In the genomic region with DNA sequence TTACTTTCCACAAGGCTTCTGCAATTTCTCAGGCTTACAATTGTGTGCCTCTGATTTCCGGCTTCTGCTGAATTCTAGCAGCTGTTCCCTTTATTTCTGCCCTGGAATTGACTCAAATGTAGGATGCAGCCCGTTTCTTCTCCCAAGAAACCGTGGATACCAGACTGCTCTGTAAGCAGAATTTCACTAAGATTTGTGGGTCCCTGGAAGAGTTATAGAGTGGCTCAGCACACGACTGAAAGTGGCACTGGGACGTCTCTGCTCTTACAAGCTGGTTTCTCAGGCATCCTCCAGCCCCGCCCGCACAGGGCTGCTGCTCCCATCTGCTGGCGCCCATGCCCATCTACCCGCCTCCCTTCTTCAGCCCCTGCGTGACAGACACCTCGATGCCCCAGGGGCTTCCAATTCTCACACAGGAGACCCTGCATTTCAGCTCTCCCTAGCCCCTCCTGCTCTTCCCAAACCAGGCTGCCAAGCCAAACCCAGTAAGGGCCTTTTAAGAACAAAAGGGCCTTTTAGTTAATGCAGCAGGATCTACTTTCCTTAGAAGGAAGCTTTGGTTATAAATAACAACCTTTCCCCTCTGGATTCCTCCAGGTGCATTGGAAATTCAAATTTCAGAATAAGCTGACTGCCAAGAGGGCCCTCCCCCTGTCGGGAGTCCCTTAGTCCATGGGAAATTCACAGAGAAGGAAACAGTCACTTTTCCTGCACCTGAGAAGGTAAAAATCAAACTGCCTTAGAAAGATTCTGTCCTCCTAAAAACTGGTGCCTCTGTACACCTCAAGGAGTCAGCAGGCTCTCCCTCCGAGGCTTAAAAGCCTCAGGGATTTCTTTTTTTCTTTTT, we compare ENCODE assay signal across 11 cellular contexts. TPM values are rescaled to one million over a fixed set of nuclear protein-coding genes. Genes with fewer than 3 reads are reported as not detected.
DNase-seq lines count a peak whose midpoint lies in the region; ATAC-seq and TF ChIP-seq lines count a peak whose summit lies in the region.
"Had no signal": no experiment of that assay in that cellular context is flagged by ENCODE, and none has a peak within 500 bp of the region (broad histone marks: within the 10 kb centered on the region; RNA-seq: fewer than 3 reads in every experiment).

No MANE protein-coding gene starts in this region.

- no peak overlapping the region for H2AK5ac ChIP-seq in H9 (ENCODE audit: insufficient read length, low read length)

- H3K14ac ChIP-seq in H9 (ENCODE audit: insufficient read depth, low read length): no peak overlapping the region

- H3K36me3 Mint-ChIP-seq in H9 (ENCODE audit: insufficient read depth in 1 of 3, low read depth in 3 of 3) (peaks cover 0 to 2% (median 0%) of the 10 kb centered on the region in 3 experiments; a peak in 2 of 7 replicates), glutamatergic neuron (ENCODE audit: unreplicated experiment) (no peaks in the 10 kb centered on the region)

- no peak overlapping the region for H3K56ac ChIP-seq in H9 (ENCODE audit: insufficient read length, low read depth, low read length)

- H3K79me1 ChIP-seq in H9 (ENCODE audit: insufficient read depth, low read depth, low read length, poor library complexity, severe bottlenecking): no peaks in the 10 kb centered on the region

- H3K4me2 ChIP-seq in H9 (ENCODE audit: insufficient read depth, insufficient read length, low read length): peak overlapping the region; percentile 14
- H3K4me2 ChIP-seq: KMS-11 had no signal

- H4K8ac ChIP-seq in H9 (replicated peaks; ENCODE audit: insufficient read length, low read depth, low read length): no peak overlapping the region

- H3K27me3 Mint-ChIP-seq in H9 (ENCODE audit: low read depth) (no peaks in the 10 kb centered on the region), glutamatergic neuron (ENCODE audit: unreplicated experiment) (peaks cover 2% of the 10 kb centered on the region)

- no peaks in the 10 kb centered on the region for H4K20me1 ChIP-seq in H9 (ENCODE audit: control insufficient read depth, insufficient read depth, insufficient read length)

- H2BK5ac ChIP-seq in H9 (ENCODE audit: insufficient read length, low read length): no peak overlapping the region

- no peak overlapping the region for H3K4ac ChIP-seq in H9 (ENCODE audit: low read depth, low read length)

- no peaks in the 10 kb centered on the region for H3K9me3 ChIP-seq in H9 (ENCODE audit: control insufficient read depth, low read depth, low read length)
- H3K9me3 ChIP-seq: neutrophil, upper lobe of left lung had no signal

- H3K27ac Mint-ChIP-seq in H9 (peak overlapping the region; percentile 86 to 99 (median 98)), glutamatergic neuron (ENCODE audit: unreplicated experiment) (peak overlapping the region; percentile 92)

- no peak overlapping the region for H2BK20ac ChIP-seq in H9 (ENCODE audit: low read depth, low read length, poor library complexity, severe bottlenecking)

- H3K27ac ChIP-seq in H9 (ENCODE audit: insufficient read length, low read depth, low read length): peak overlapping the region; percentile 41
- H3K27ac ChIP-seq in rectal smooth muscle tissue (ENCODE audit: low read depth, low read length): peak overlapping the region; percentile 45
- H3K27ac ChIP-seq: KMS-11, neutrophil, upper lobe of left lung had no signal

- no peak overlapping the region for H3K18ac ChIP-seq in H9 (ENCODE audit: insufficient read length, low read depth, low read length)

- H3K23ac ChIP-seq in H9 (ENCODE audit: insufficient read length, low read depth, low read length): no peak overlapping the region

- ATAC-seq in GM18868 (IDR thresholded peaks at IDR 0.05; ENCODE audit: unreplicated experiment) (no peak), HG02798 (IDR thresholded peaks at IDR 0.05; ENCODE audit: poor library complexity, unreplicated experiment) (no peak)

- H2BK12ac ChIP-seq in H9 (ENCODE audit: insufficient read length, low read depth, low read length): no peak overlapping the region

- H2BK120ac ChIP-seq in H9 (ENCODE audit: low read depth, low read length, poor library complexity, severe bottlenecking): no peak overlapping the region

- H3K4me1 Mint-ChIP-seq in H9: peaks cover 34 to 42% of the 10 kb centered on the region in 2 experiments
- peaks cover 22% of the 10 kb centered on the region for H3K4me1 Mint-ChIP-seq in glutamatergic neuron (ENCODE audit: low read depth, unreplicated experiment)

- no CpG with 5 or more reads among the region's 13 CpGs for WGBS in H9 (ENCODE audit: extremely low coverage, insufficient read length, low lambda C conversion rate)

- no peak overlapping the region for H2BK15ac ChIP-seq in H9 (ENCODE audit: low read depth, low read length)

- H3K4me3 Mint-ChIP-seq in H9 (peak overlapping the region in 1 of 2 experiments; percentile 71; a peak in 3 of 5 replicates), glutamatergic neuron (ENCODE audit: unreplicated experiment) (peak overlapping the region; percentile 71)

- no peak overlapping the region for H4K5ac ChIP-seq in H9 (ENCODE audit: insufficient read length, low read depth, low read length)

- no peak for TF ChIP-seq CTCF in H9 (conservative IDR thresholded peaks at IDR 0.05)
- no peak for TF ChIP-seq CTCF in glutamatergic neuron (IDR thresholded peaks at IDR 0.05; ENCODE audit: partially characterized antibody, unreplicated experiment)

- no peak overlapping the region for H2AFZ ChIP-seq in H9 (ENCODE audit: low read length)

- H3K27me3 ChIP-seq in H9 (ENCODE audit: insufficient read depth, low read length) (no peaks in the 10 kb centered on the region), rectal smooth muscle tissue (ENCODE audit: control insufficient read depth, insufficient read depth, low read length) (no peaks in the 10 kb centered on the region)
- H3K27me3 ChIP-seq: upper lobe of left lung had no signal

- H3K9ac ChIP-seq in H9 (ENCODE audit: extremely low read depth, insufficient read length, low read length) (no peak overlapping the region), rectal smooth muscle tissue (ENCODE audit: low read length) (no peak overlapping the region)
- H3K9ac ChIP-seq: KMS-11 had no signal

- H3K4me1 ChIP-seq in H9 (ENCODE audit: insufficient read depth, low read length) (peaks cover 3% of the 10 kb centered on the region; the same call in 1 of the 2 replicates), rectal smooth muscle tissue (ENCODE audit: control insufficient read depth, insufficient read depth, low read length) (no peaks in the 10 kb centered on the region)
- H3K4me1 ChIP-seq: upper lobe of left lung had no signal

- no peaks in the 10 kb centered on the region for H3K79me2 ChIP-seq in H9 (ENCODE audit: insufficient read depth, low read length)

- no peaks in the 10 kb centered on the region for H3K36me3 ChIP-seq in rectal smooth muscle tissue (ENCODE audit: control insufficient read depth, insufficient read depth, low read length)
- H3K36me3 ChIP-seq: neutrophil, upper lobe of left lung had no signal

- H3K23me2 ChIP-seq in H9 (ENCODE audit: insufficient read length, low read depth, low read length, poor library complexity, severe bottlenecking): peaks cover 4% of the 10 kb centered on the region

- no peak overlapping the region for H4K91ac ChIP-seq in H9 (ENCODE audit: insufficient read length, low read depth, low read length)

- DNase-seq in H9 (peak; percentile 77), NCI-H69 (lab: John Stamatoyannopoulos, UW) (peak; percentile 75), glutamatergic neuron (peak; percentile 67), hepatic stellate cell (ENCODE audit: low spot score) (no peak), T1000 (lab: John Stamatoyannopoulos, UW) (no peak)
- DNase-seq: upper lobe of left lung had no signal

- no peak overlapping the region for H3K4me3 ChIP-seq in rectal smooth muscle tissue (ENCODE audit: low read length)
- H3K4me3 ChIP-seq: upper lobe of left lung had no signal

- H3K9me3 Mint-ChIP-seq in H9: peaks cover 0 to 3% of the 10 kb centered on the region in 2 experiments; a peak in 2 of 5 replicates
- peaks cover 2% of the 10 kb centered on the region for H3K9me3 Mint-ChIP-seq in glutamatergic neuron (ENCODE audit: unreplicated experiment)

- H3T11ph ChIP-seq in H9 (ENCODE audit: low read length): no peak overlapping the region

RNA-seq across cellular contexts. Expression of gene TENT5B, which starts 45.4 kb away (rescaled TPM):
- total RNA-seq in H9 (2021) (124 and 126 TPM in 2 replicates), glutamatergic neuron (ENCODE audit: unreplicated experiment) (1.5 TPM)

Comparison
In these comparisons a context has a peak if more than half of its experiments do, and no peak if none do; other contexts are left out.
1. DNase-seq: peak in H9 (single experiment), NCI-H69 (single experiment) and glutamatergic neuron (single experiment); none in hepatic stellate cell (single experiment) and T1000 (single experiment).
2. RNA of gene TENT5B, which starts 45.4 kb away (total RNA-seq): 124 to 126 TPM in H9; 1.5 TPM in glutamatergic neuron (single experiment); every median in the first group is over 10 times any median in the second.